Comparison of ENCODE assay signal across 8 cellular contexts in genomic region chr2:220687231-220687843, GRCh38.
A peak's percentile ranks its signal among the peaks of the same experiment; 100 is the strongest.
DNase-seq lines count a peak whose midpoint lies in the region; ATAC-seq and TF ChIP-seq lines count a peak whose summit lies in the region.

No MANE protein-coding gene starts in this region.

- TF ChIP-seq CTCF in BE2C (IDR thresholded peaks at IDR 0.05; ENCODE audit: low read depth, low read length) (peak; percentile 86), fibroblast of the aortic adventitia (IDR thresholded peaks at IDR 0.05; ENCODE audit: insufficient read depth, low read length) (peak; percentile 85), neural progenitor cell (IDR thresholded peaks at IDR 0.05) (peak; percentile 95), stomach (IDR thresholded peaks at IDR 0.05) (peak in 5 of 7 experiments; percentile 58 to 91 (median 81))

- intact Hi-C loops in stomach (cut with DNase I; ENCODE audit: low total_unique reads) = loop anchor here (5.0 kb wide), 1 partner anchor 885 kb away; the partner anchor contains the start of gene EPHA4

- no peaks in the 10 kb centered on the region for H3K9me3 ChIP-seq in BE2C
- H3K9me3 ChIP-seq in NT2/D1 (ENCODE audit: insufficient read depth, low read length) = no peaks in the 10 kb centered on the region
- no peaks in the 10 kb centered on the region for H3K9me3 ChIP-seq in neural progenitor cell (ENCODE audit: low read depth)
- no peaks in the 10 kb centered on the region for H3K9me3 ChIP-seq in stomach

- H3K4me1 ChIP-seq in BE2C (no peaks in the 10 kb centered on the region), NT2/D1 (ENCODE audit: insufficient read depth, insufficient read length) (no peaks in the 10 kb centered on the region), neural progenitor cell (no peaks in the 10 kb centered on the region), stomach (no peaks in the 10 kb centered on the region)

- H3K9ac ChIP-seq in NT2/D1 (ENCODE audit: insufficient read length, low read depth) (no peak overlapping the region), neural progenitor cell (no peak overlapping the region)

- 47 to 52% (median 49%) methylated on average over 15 of the region's 15 CpGs for WGBS in stomach, 5 donors

- no peak for TF ChIP-seq EP300 in stomach (IDR thresholded peaks at IDR 0.05)

- no peak overlapping the region for H2AFZ ChIP-seq in neural progenitor cell (replicated peaks)

- no peaks in the 10 kb centered on the region for H3F3A ChIP-seq in neural progenitor cell (ENCODE audit: low read depth)

- H3K9me3 Mint-ChIP-seq in neural progenitor cell = peaks cover 3% of the 10 kb centered on the region

- H3K27ac Mint-ChIP-seq in neural progenitor cell = no peak overlapping the region

- no peaks in the 10 kb centered on the region for H3K36me3 ChIP-seq in BE2C
- no peaks in the 10 kb centered on the region for H3K36me3 ChIP-seq in NT2/D1 (ENCODE audit: insufficient read depth, insufficient read length, low read length)
- no peaks in the 10 kb centered on the region for H3K36me3 ChIP-seq in neural progenitor cell
- H3K36me3 ChIP-seq in stomach = no peaks in the 10 kb centered on the region

- TF ChIP-seq POLR2A in stomach (IDR thresholded peaks at IDR 0.05) = no peak

- no peaks in the 10 kb centered on the region for H3K27me3 ChIP-seq in BE2C
- H3K27me3 ChIP-seq in NT2/D1 (ENCODE audit: insufficient read depth, insufficient read length) = no peaks in the 10 kb centered on the region
- H3K27me3 ChIP-seq in neural progenitor cell = no peaks in the 10 kb centered on the region
- H3K27me3 ChIP-seq in stomach = peaks cover 0 to 13% (median 0%) of the 10 kb centered on the region in 3 donors

- DNase-seq in BE2C (peak; percentile 60), NT2/D1 (ENCODE audit: low read depth, low spot score) (peak; percentile 42), fibroblast of the aortic adventitia (ENCODE audit: low read depth) (peak; percentile 70), neural progenitor cell (ENCODE audit: low spot score) (peak; percentile 72), stomach (peak; percentile 69)
- DNase-seq in activated T-cell treated with anti-CD3 and anti-CD28 coated beads, Interleukin-2, amount 50 U/mL, for 48 hours = peak; percentile 57 to 67

- H3K27ac ChIP-seq in neural progenitor cell = no peak overlapping the region
- no peak overlapping the region for H3K27ac ChIP-seq in stomach

- H3K4me1 Mint-ChIP-seq in neural progenitor cell = peaks cover 8% of the 10 kb centered on the region

- peak; percentile 83 for ATAC-seq in GM19023 (IDR thresholded peaks at IDR 0.05; ENCODE audit: unreplicated experiment)
- ATAC-seq in HG03175 (IDR thresholded peaks at IDR 0.05; ENCODE audit: unreplicated experiment) = peak; percentile 90

- H3K4me2 ChIP-seq in neural progenitor cell = no peak overlapping the region

- H3K36me3 Mint-ChIP-seq in neural progenitor cell = no peaks in the 10 kb centered on the region

- H4K20me1 ChIP-seq in neural progenitor cell (ENCODE audit: low read depth) = no peaks in the 10 kb centered on the region

- H3K4me3 ChIP-seq in BE2C (ENCODE audit: low read depth, low read length) (no peak overlapping the region), NT2/D1 (ENCODE audit: insufficient read length, low read depth) (no peak overlapping the region), fibroblast of the aortic adventitia (ENCODE audit: low read depth, low read length) (no peak overlapping the region), neural progenitor cell (no peak overlapping the region), stomach (no peak overlapping the region)

- H3K27me3 Mint-ChIP-seq in neural progenitor cell (ENCODE audit: insufficient read depth, low read depth) = peaks cover 2% of the 10 kb centered on the region

- H3K79me2 ChIP-seq in neural progenitor cell (ENCODE audit: low read depth) = no peaks in the 10 kb centered on the region

- H3K4me3 Mint-ChIP-seq in neural progenitor cell = no peak overlapping the region
